Comparison of ENCODE assay signal across 15 cellular contexts in genomic region chr11:112587664-112588063, GRCh38.
"Had no signal": no experiment of that assay in that cellular context is flagged by ENCODE, and none has a peak within 500 bp of the region (broad histone marks: within the 10 kb centered on the region; RNA-seq: fewer than 3 reads in every experiment).

No MANE protein-coding gene starts in this region.

- DNase-seq: activated gamma-delta T cell; activated naive CD8-positive, alpha-beta T cell treated with anti-CD3 and anti-CD28 coated beads, Interleukin-2, amount 10 ng/mL, durations not matched to agents 7 days and 5 days; NK-92 treated with Interleukin-12 subunit alpha and Interleukin-12 subunit beta, amount 100 ng/mL, for 24 hours had no signal

- H3K4me3 ChIP-seq: ascending aorta, body of pancreas, MG63, SJCRH30 had no signal

- H3K4me3 Mint-ChIP-seq: activated CD4-positive, alpha-beta T cell treated with anti-CD3 and anti-CD28 coated beads, Interleukin-2, amount 10 ng/mL, durations not matched to agents 24 days and 14 days; activated CD8-positive, alpha-beta T cell treated with anti-CD3 and anti-CD28 coated beads for 36 hours; activated naive CD4-positive, alpha-beta T cell treated with anti-CD3 and anti-CD28 coated beads, Interleukin-2, amount 50 U/mL, for 24 hours; activated naive CD8-positive, alpha-beta T cell treated with anti-CD3 and anti-CD28 coated beads, Interleukin-2, amount 10 ng/mL, durations not matched to agents 7 days and 5 days; activated T-cell treated with anti-CD3 and anti-CD28 coated beads, Interleukin-2, amount 50 U/mL, for 24 hours; T-helper 1 cell treated with Interleukin-12 subunit alpha and Interleukin-12 subunit beta and Interleukin-4 antibody, amounts not matched to agents 30 μg/mL and 1 μg/mL, for 36 hours; T-helper 2 cell treated with Interferon-gamma antibody and Interleukin-4, amounts not matched to agents 5 μg/mL and 100 μg/mL, for 36 hours had no signal

- H3K36me3 ChIP-seq: ascending aorta, MG63, SJCRH30 had no signal

- H3K36me3 Mint-ChIP-seq: activated naive CD4-positive, alpha-beta T cell treated with anti-CD3 and anti-CD28 coated beads, Interleukin-2, amount 50 U/mL, for 24 hours; activated naive CD8-positive, alpha-beta T cell treated with anti-CD3 and anti-CD28 coated beads, Interleukin-2, amount 10 ng/mL, durations not matched to agents 7 days and 5 days had no signal

- H3K27ac ChIP-seq: ascending aorta, body of pancreas had no signal

- H3K4me2 ChIP-seq: SK-N-SH had no signal

- H3K9me3 Mint-ChIP-seq: activated CD4-positive, alpha-beta T cell treated with anti-CD3 and anti-CD28 coated beads, Interleukin-2, amount 10 ng/mL, durations not matched to agents 24 days and 14 days; activated CD8-positive, alpha-beta T cell treated with anti-CD3 and anti-CD28 coated beads for 36 hours; activated naive CD4-positive, alpha-beta T cell treated with anti-CD3 and anti-CD28 coated beads, Interleukin-2, amount 50 U/mL, for 24 hours; activated naive CD8-positive, alpha-beta T cell treated with anti-CD3 and anti-CD28 coated beads, Interleukin-2, amount 10 ng/mL, durations not matched to agents 7 days and 5 days; activated T-cell treated with anti-CD3 and anti-CD28 coated beads, Interleukin-2, amount 50 U/mL, for 24 hours; activated T-helper 2 cell treated with anti-CD3 and anti-CD28 coated beads, Interferon-gamma antibody, Interleukin-2, Interleukin-4, amounts not matched to agents 10 μg/mL and 5 μg/mL and 100 μg/mL, durations not matched to agents 14 hours and 24 hours and 36 hours; T-helper 1 cell treated with Interleukin-12 subunit alpha and Interleukin-12 subunit beta and Interleukin-4 antibody, amounts not matched to agents 30 μg/mL and 1 μg/mL, for 36 hours; T-helper 2 cell treated with Interferon-gamma antibody and Interleukin-4, amounts not matched to agents 5 μg/mL and 100 μg/mL, for 36 hours had no signal

- H3K27me3 Mint-ChIP-seq: activated naive CD4-positive, alpha-beta T cell treated with anti-CD3 and anti-CD28 coated beads, Interleukin-2, amount 50 U/mL, for 24 hours; activated T-cell treated with anti-CD3 and anti-CD28 coated beads, Interleukin-2, amount 50 U/mL, for 24 hours had no signal

- H3K4me1 ChIP-seq: ascending aorta, body of pancreas had no signal

- H3K9me3 ChIP-seq: ascending aorta, body of pancreas, MG63, SJCRH30, SK-N-SH had no signal

- H3K27ac Mint-ChIP-seq: activated CD4-positive, alpha-beta T cell treated with anti-CD3 and anti-CD28 coated beads, Interleukin-2, amount 10 ng/mL, durations not matched to agents 24 days and 14 days; activated CD8-positive, alpha-beta T cell treated with anti-CD3 and anti-CD28 coated beads for 36 hours; activated naive CD4-positive, alpha-beta T cell treated with anti-CD3 and anti-CD28 coated beads, Interleukin-2, amount 50 U/mL, for 24 hours; activated naive CD8-positive, alpha-beta T cell treated with anti-CD3 and anti-CD28 coated beads, Interleukin-2, amount 10 ng/mL, durations not matched to agents 7 days and 5 days; activated T-cell treated with anti-CD3 and anti-CD28 coated beads, Interleukin-2, amount 50 U/mL, for 24 hours; activated T-helper 2 cell treated with anti-CD3 and anti-CD28 coated beads, Interferon-gamma antibody, Interleukin-2, Interleukin-4, amounts not matched to agents 10 μg/mL and 5 μg/mL and 100 μg/mL, durations not matched to agents 14 hours and 24 hours and 36 hours; T-helper 1 cell treated with Interleukin-12 subunit alpha and Interleukin-12 subunit beta and Interleukin-4 antibody, amounts not matched to agents 30 μg/mL and 1 μg/mL, for 36 hours; T-helper 2 cell treated with Interferon-gamma antibody and Interleukin-4, amounts not matched to agents 5 μg/mL and 100 μg/mL, for 36 hours had no signal

- H3K27me3 ChIP-seq: ascending aorta, body of pancreas, MG63, SJCRH30 had no signal

- H3K9ac ChIP-seq: SK-N-SH had no signal

- H3K4me1 Mint-ChIP-seq: activated naive CD4-positive, alpha-beta T cell treated with anti-CD3 and anti-CD28 coated beads, Interleukin-2, amount 50 U/mL, for 24 hours; activated naive CD8-positive, alpha-beta T cell treated with anti-CD3 and anti-CD28 coated beads, Interleukin-2, amount 10 ng/mL, durations not matched to agents 7 days and 5 days had no signal
